24 cellular contexts compared by ENCODE assay signal in genomic region chr6:31876357-31876756, GRCh38. TPM values are rescaled to one million over a fixed set of nuclear protein-coding genes. Genes with fewer than 3 reads are reported as not detected.
DNase-seq lines count a peak whose midpoint lies in the region; ATAC-seq, FAIRE-seq and TF ChIP-seq lines count a peak whose summit lies in the region.
"Had no signal": no experiment of that assay in that cellular context is flagged by ENCODE, and none has a peak within 500 bp of the region (broad histone marks: within the 10 kb centered on the region; RNA-seq: fewer than 3 reads in every experiment).

No MANE protein-coding gene starts in this region.

- H3K4me1 Mint-ChIP-seq in MCF 10A (ENCODE audit: insufficient read depth, unreplicated experiment): no peaks in the 10 kb centered on the region
- peaks cover 4% of the 10 kb centered on the region for H3K4me1 Mint-ChIP-seq in stimulated activated effector memory CD8-positive, alpha-beta T cell treated with anti-CD3 and anti-CD28 coated beads, Interleukin-12 subunit alpha, Interleukin-12 subunit beta, amount 100 ng/mL, for 72 hours

- POLR2A ChIA-PET in MCF 10A (lab: Yijun Ruan, JAX) (interaction anchor here (0.7 to 1.6 kb wide), 3 partner anchors 14 to 215 kb away, joined by 3 to 7 read pairs (median 3); partner anchors contain the start of gene NEU1), K562 (lab: Yijun Ruan, JAX) (interaction anchor here (1.1 to 3.2 kb wide), 3 partner anchors 9 to 14 kb away, joined by 3 to 42 read pairs (median 3); partner anchors contain the start of gene NEU1)

- H3K36me3 ChIP-seq in breast epithelium: peaks cover 8% of the 10 kb centered on the region
- peaks cover 20% of the 10 kb centered on the region; the same call in 2 of the 3 replicates for H3K36me3 ChIP-seq in K562 (ENCODE audit: control insufficient read depth, insufficient read depth, low read length)
- H3K36me3 ChIP-seq: MG63 had no signal

- no peaks in the 10 kb centered on the region for H3K9me3 ChIP-seq in breast epithelium
- no peaks in the 10 kb centered on the region for H3K9me3 ChIP-seq in K562 (replicated peaks; ENCODE audit: control insufficient read depth, insufficient read depth, low read depth, low read length)
- H3K9me3 ChIP-seq: BE2C, MG63, SJCRH30 had no signal

- no peaks in the 10 kb centered on the region for H3K9me1 ChIP-seq in K562 (ENCODE audit: control insufficient read depth, insufficient read depth, low read length)

- no peak overlapping the region for H2AFZ ChIP-seq in K562 (ENCODE audit: low read depth, low read length)

- TF ChIP-seq CTCF in MCF 10A (IDR thresholded peaks at IDR 0.05; ENCODE audit: unreplicated experiment) (no peak), breast epithelium (IDR thresholded peaks at IDR 0.05) (no peak), K562 (IDR thresholded peaks at IDR 0.05 in 2 of 3, conservative IDR thresholded peaks at IDR 0.05 in 1 of 3; ENCODE audit: insufficient read depth in 2 of 3, low read depth in 1 of 3, low read length in 3 of 3) (no peak), GM10266 (IDR thresholded peaks at IDR 0.05; ENCODE audit: control insufficient read depth, insufficient read depth, low read depth, missing control alignments) (no peak)

- no peak for ATAC-seq in K562
- ATAC-seq in stimulated activated effector memory CD8-positive, alpha-beta T cell treated with anti-CD3 and anti-CD28 coated beads, Interleukin-12 subunit alpha, Interleukin-12 subunit beta, amount 100 ng/mL, for 72 hours: no peak
- ATAC-seq in HG03460 (IDR thresholded peaks at IDR 0.05; ENCODE audit: unreplicated experiment): no peak
- ATAC-seq: HCT116 had no signal

- TF ChIP-seq POLR2A in breast epithelium (IDR thresholded peaks at IDR 0.05) (no peak), K562 (conservative IDR thresholded peaks at IDR 0.05) (no peak)

- H3K27me3 ChIP-seq in breast epithelium (no peaks in the 10 kb centered on the region), K562 (ENCODE audit: control insufficient read depth in 2 of 2, insufficient read depth in 2 of 2, low read length in 2 of 2) (no peaks in the 10 kb centered on the region)
- H3K27me3 ChIP-seq: BE2C, MG63, SJCRH30 had no signal

- H3K4me3 ChIP-seq in breast epithelium (no peak overlapping the region), K562 (no peak overlapping the region)
- H3K4me3 ChIP-seq: MG63, SJCRH30 had no signal

- no peaks in the 10 kb centered on the region for H3K27me3 Mint-ChIP-seq in MCF 10A (ENCODE audit: insufficient read depth, unreplicated experiment)

- peak; percentile 23 for FAIRE-seq in K562 (lab: Jason Lieb, UNC)
- FAIRE-seq: D721Med, GM18507, RCC 7860 had no signal

- H3K27ac ChIP-seq in breast epithelium (no peak overlapping the region), K562 (ENCODE audit: extremely low read depth, low read depth, low read length) (no peak overlapping the region)
- H3K27ac ChIP-seq: SJCRH30 had no signal

- BruUV-seq in MCF 10A (replicated peaks; lab: Mats Ljungman, UMichigan) (no TSS peak), K562 (replicated peaks; lab: Mats Ljungman, UMichigan) (no TSS peak)

- H3K4me2 ChIP-seq in K562 (ENCODE audit: insufficient read depth, low read length): no peak overlapping the region

- TF ChIP-seq EP300 in K562 (IDR thresholded peaks at IDR 0.05; ENCODE audit: low read length): no peak

- no peak overlapping the region; a peak in 1 of 4 replicates for H3K9ac ChIP-seq in K562 (ENCODE audit: insufficient read depth in 1 of 2, low read depth in 2 of 2, low read length in 2 of 2)

- peak overlapping the region; percentile 25 for H3K27ac Mint-ChIP-seq in MCF 10A (ENCODE audit: low read depth, unreplicated experiment)
- peak overlapping the region; percentile 26 for H3K27ac Mint-ChIP-seq in stimulated activated effector memory CD8-positive, alpha-beta T cell treated with anti-CD3 and anti-CD28 coated beads, Interleukin-12 subunit alpha, Interleukin-12 subunit beta, amount 100 ng/mL, for 72 hours

- no peak overlapping the region for H3K4me3 Mint-ChIP-seq in MCF 10A (ENCODE audit: unreplicated experiment)
- no peak overlapping the region for H3K4me3 Mint-ChIP-seq in stimulated activated effector memory CD8-positive, alpha-beta T cell treated with anti-CD3 and anti-CD28 coated beads, Interleukin-12 subunit alpha, Interleukin-12 subunit beta, amount 100 ng/mL, for 72 hours

- intact Hi-C loops in MCF 10A (cut with micrococcal nuclease): no loop called here
- intact Hi-C loops in breast epithelium (cut with DNase I; ENCODE audit: low total_unique reads): no loop called here
- intact Hi-C loops in K562 (cut with micrococcal nuclease): no loop called here

- CTCF ChIA-PET in MCF 10A (lab: Yijun Ruan, JAX) (interaction anchor here (1.1 to 1.3 kb wide), 2 partner anchors 11 to 13 kb away, joined by 5 to 6 read pairs; no protein-coding TSS in a partner anchor), K562 (lab: Yijun Ruan, JAX; ENCODE audit: low intra/inter-chr PET ratio) (no interaction called here)

- DNase-seq in MCF 10A (ENCODE audit: unreplicated experiment): no peak
- DNase-seq in breast epithelium (ENCODE audit: low spot score in 2 of 2): no peak
- DNase-seq in K562 (ENCODE audit: extremely low read depth in 1 of 4, low spot score in 3 of 4): no peak
- DNase-seq in stimulated activated effector memory CD8-positive, alpha-beta T cell treated with anti-CD3 and anti-CD28 coated beads, Interleukin-12 subunit alpha, Interleukin-12 subunit beta, amount 100 ng/mL, for 72 hours (ENCODE audit: low spot score in 2 of 2): no peak
- no peak for DNase-seq in GM10266 (ENCODE audit: extremely low spot score)
- DNase-seq: 8988T, ACHN, BE2C, Kasumi-1, MG63, NCI-H1105 treated with DMSO at 0.1 percent for 48 hours, NCI-H146, NCI-H1930, NCI-H2107, NCI-H446, NCI-H524 treated with DMSO at 0.1 percent for 48 hours, NCI-H774, SJCRH30 had no signal

- no peaks in the 10 kb centered on the region for H3K9me3 Mint-ChIP-seq in MCF 10A (ENCODE audit: unreplicated experiment)
- no peaks in the 10 kb centered on the region for H3K9me3 Mint-ChIP-seq in stimulated activated effector memory CD8-positive, alpha-beta T cell treated with anti-CD3 and anti-CD28 coated beads, Interleukin-12 subunit alpha, Interleukin-12 subunit beta, amount 100 ng/mL, for 72 hours

- H3K4me1 ChIP-seq in breast epithelium: no peaks in the 10 kb centered on the region
- H3K4me1 ChIP-seq in K562 (replicated peaks in 1 of 2; ENCODE audit: control insufficient read depth in 2 of 2, insufficient read depth in 2 of 2, low read length in 2 of 2): peaks cover 0 to 28% of the 10 kb centered on the region in 2 experiments; a peak in 3 of 5 replicates
- H3K4me1 ChIP-seq: BE2C had no signal

- WGBS in K562 (ENCODE audit: insufficient coverage, low coverage, missing lambda C conversion rate): 54% methylated on average over 7 of the region's 7 CpGs

- no peaks in the 10 kb centered on the region for H3K79me2 ChIP-seq in K562 (ENCODE audit: control insufficient read depth, insufficient read depth, low read length)

- no peaks in the 10 kb centered on the region for H4K20me1 ChIP-seq in K562 (replicated peaks; ENCODE audit: control insufficient read depth, insufficient read depth, low read length)

- H3K36me3 Mint-ChIP-seq in MCF 10A (ENCODE audit: insufficient read depth, unreplicated experiment): peaks cover 22% of the 10 kb centered on the region
- peaks cover 17% of the 10 kb centered on the region for H3K36me3 Mint-ChIP-seq in stimulated activated effector memory CD8-positive, alpha-beta T cell treated with anti-CD3 and anti-CD28 coated beads, Interleukin-12 subunit alpha, Interleukin-12 subunit beta, amount 100 ng/mL, for 72 hours

- in situ Hi-C loops in K562 (cut with MboI): no loop called here

- TF ChIP-seq RAD21 in K562 (CRISPR knock-in tag; conservative IDR thresholded peaks at IDR 0.05 in 1 of 2, IDR thresholded peaks at IDR 0.05 in 1 of 2): no peak

RNA-seq across cellular contexts. Expression of gene SLC44A4, which starts 2.4 kb away (rescaled TPM):
- not detected in 2 replicates for total RNA-seq in MCF 10A (2022)
- 10 to 100 TPM in 2 of 3 donors, under 1 TPM in 1; 0.32 to 35.4 (median 10.5) TPM for total RNA-seq in breast epithelium
- total RNA-seq in K562 (2011; cell fraction: chromatin; rRNA removed; ENCODE audit: low replicate concordance): 13.6 and 22.5 TPM in 2 replicates
- 16.0 and 16.6 TPM in 2 replicates for total RNA-seq in K562 (2011; cell fraction: nucleolus; rRNA removed)
- total RNA-seq in K562 (2011; cell fraction: nucleoplasm; rRNA removed): 10.0 and 15.2 TPM in 2 replicates
- 7.9 and 9.8 TPM in 2 replicates for total RNA-seq in K562 (2014; rRNA removed)
- 7.3 and 10.3 TPM in 2 replicates for total RNA-seq in K562 (2014; rRNA removed; fragmentation: Illumina TruSeq; extraction: Trizol)
- 9.2 and 11.2 TPM in 2 replicates for total RNA-seq in K562 (2015; rRNA removed; fragmentation: Illumina TruSeq; extraction: Trizol)
- 13.6 and 18.6 TPM in 2 replicates for total RNA-seq in K562 (2021)
- 11.2 and 13.0 TPM in 2 replicates for polyA plus RNA-seq in K562 (2011; rRNA removed)
- polyA plus RNA-seq in K562 (2011; cell fraction: cytosol; rRNA removed): 9.9 and 10.0 TPM in 2 replicates
- 15.2 and 17.2 TPM in 2 replicates for polyA plus RNA-seq in K562 (2011; cell fraction: nucleus; rRNA removed)
- polyA plus RNA-seq in K562 (2012): 10.3 and 17.3 TPM in 2 replicates
- 12.1 and 13.0 TPM in 2 replicates for polyA plus RNA-seq in K562 (2014; fragmentation: Illumina TruSeq; extraction: Trizol)
- polyA plus RNA-seq in K562 (2014; fragmentation: Nextera tagmentation; extraction: Ambion mirVana): 10 to 100 TPM in 1 of 2 experiments, 1 to 10 TPM in 1; 9.0 to 12.8 TPM
- polyA plus RNA-seq in K562 (2014; rRNA removed): 13.6 TPM in 2 replicates
- 2.9 and 3.4 TPM in 2 replicates for polyA minus RNA-seq in K562 (2011; rRNA and poly(A)+ RNA removed)
- polyA minus RNA-seq in K562 (2011; cell fraction: cytosol; rRNA and poly(A)+ RNA removed): 1.4 and 4.3 TPM in 2 replicates
- 4.2 and 5.8 TPM in 2 replicates for polyA minus RNA-seq in K562 (2011; cell fraction: nucleus; rRNA and poly(A)+ RNA removed)
- total RNA-seq: H4 had no signal

RNA-seq across cellular contexts. Expression of gene NEU1, which starts 13.7 kb away (rescaled TPM):
- total RNA-seq in MCF 10A (2022) (19.7 and 43.8 TPM in 2 replicates), breast epithelium (10 to 100 TPM; 44.6 to 57.3 (median 48.9) TPM), K562 (2014; rRNA removed) (50.3 and 54.0 TPM in 2 replicates), K562 (2014; rRNA removed; fragmentation: Illumina TruSeq; extraction: Trizol) (30.9 and 33.6 TPM in 2 replicates), K562 (2015; rRNA removed; fragmentation: Illumina TruSeq; extraction: Trizol) (63.9 and 64.3 TPM in 2 replicates), K562 (2021) (44.8 and 51.0 TPM in 2 replicates)
- 67.7 and 179 TPM in 2 replicates for total RNA-seq in K562 (2011; cell fraction: chromatin; rRNA removed; ENCODE audit: low replicate concordance)
- total RNA-seq in K562 (2011; cell fraction: nucleolus; rRNA removed): 199 and 231 TPM in 2 replicates
- total RNA-seq in K562 (2011; cell fraction: nucleoplasm; rRNA removed): 148 and 162 TPM in 2 replicates
- polyA plus RNA-seq in K562 (2011; rRNA removed) (67.8 and 79.4 TPM in 2 replicates), K562 (2014; fragmentation: Illumina TruSeq; extraction: Trizol) (53.4 and 60.3 TPM in 2 replicates), K562 (2014; fragmentation: Nextera tagmentation; extraction: Ambion mirVana) (10 to 100 TPM; 14.8 to 20.6 TPM), K562 (2014; rRNA removed) (51.5 and 51.9 TPM in 2 replicates)
- 96.7 and 120 TPM in 2 replicates for polyA plus RNA-seq in K562 (2011; cell fraction: cytosol; rRNA removed)
- polyA plus RNA-seq in K562 (2011; cell fraction: nucleus; rRNA removed): 72.0 and 94.4 TPM in 2 replicates
- polyA plus RNA-seq in K562 (2012): 72.5 and 193 TPM in 2 replicates
- polyA minus RNA-seq in K562 (2011; rRNA and poly(A)+ RNA removed): 39.7 and 44.9 TPM in 2 replicates
- polyA minus RNA-seq in K562 (2011; cell fraction: cytosol; rRNA and poly(A)+ RNA removed): 32.9 and 34.4 TPM in 2 replicates
- 21.7 and 26.9 TPM in 2 replicates for polyA minus RNA-seq in K562 (2011; cell fraction: nucleus; rRNA and poly(A)+ RNA removed)

RNA-seq across cellular contexts. Expression of gene EHMT2, which starts 21.1 kb away (rescaled TPM):
- total RNA-seq in MCF 10A (2022) (20.2 and 21.8 TPM in 2 replicates), breast epithelium (10 to 100 TPM; 34.6 to 37.5 (median 37.0) TPM), K562 (2014; rRNA removed) (42.0 and 61.8 TPM in 2 replicates), K562 (2014; rRNA removed; fragmentation: Illumina TruSeq; extraction: Trizol) (16.5 and 24.5 TPM in 2 replicates), K562 (2015; rRNA removed; fragmentation: Illumina TruSeq; extraction: Trizol) (38.5 and 42.9 TPM in 2 replicates), K562 (2021) (61.7 and 63.8 TPM in 2 replicates)
- total RNA-seq in K562 (2011; cell fraction: chromatin; rRNA removed; ENCODE audit: low replicate concordance): 69.0 and 119 TPM in 2 replicates
- total RNA-seq in K562 (2011; cell fraction: nucleolus; rRNA removed): 74.9 and 75.4 TPM in 2 replicates
- total RNA-seq in K562 (2011; cell fraction: nucleoplasm; rRNA removed): 62.5 and 71.7 TPM in 2 replicates
- polyA plus RNA-seq in K562 (2011; rRNA removed) (29.1 and 49.4 TPM in 2 replicates), K562 (2014; fragmentation: Illumina TruSeq; extraction: Trizol) (56.5 and 61.4 TPM in 2 replicates), K562 (2014; fragmentation: Nextera tagmentation; extraction: Ambion mirVana) (1 to 10 TPM; 2.1 to 4.1 TPM), K562 (2014; rRNA removed) (41.2 and 44.9 TPM in 2 replicates)
- polyA plus RNA-seq in K562 (2011; cell fraction: cytosol; rRNA removed): 39.1 and 46.6 TPM in 2 replicates
- polyA plus RNA-seq in K562 (2011; cell fraction: nucleus; rRNA removed): 121 and 148 TPM in 2 replicates
- polyA plus RNA-seq in K562 (2012): 70.5 and 80.9 TPM in 2 replicates
- 31.6 and 42.3 TPM in 2 replicates for polyA minus RNA-seq in K562 (2011; rRNA and poly(A)+ RNA removed)
- polyA minus RNA-seq in K562 (2011; cell fraction: cytosol; rRNA and poly(A)+ RNA removed): 38.8 and 54.2 TPM in 2 replicates
- 16.0 and 25.3 TPM in 2 replicates for polyA minus RNA-seq in K562 (2011; cell fraction: nucleus; rRNA and poly(A)+ RNA removed)

RNA-seq across cellular contexts. Expression of gene ZBTB12, which starts 25.5 kb away (rescaled TPM):
- total RNA-seq in MCF 10A (2022) (3.6 and 4.0 TPM in 2 replicates), breast epithelium (1 to 10 TPM in 2 of 3 donors, under 1 TPM in 1; 0.64 to 3.3 (median 1.9) TPM), K562 (2014; rRNA removed) (4.6 and 9.6 TPM in 2 replicates), K562 (2014; rRNA removed; fragmentation: Illumina TruSeq; extraction: Trizol) (1.4 and 1.9 TPM in 2 replicates), K562 (2015; rRNA removed; fragmentation: Illumina TruSeq; extraction: Trizol) (6.3 and 7.0 TPM in 2 replicates), K562 (2021) (9.9 and 12.4 TPM in 2 replicates)
- 2.2 and 5.9 TPM in 2 replicates for total RNA-seq in K562 (2011; cell fraction: chromatin; rRNA removed; ENCODE audit: low replicate concordance)
- total RNA-seq in K562 (2011; cell fraction: nucleolus; rRNA removed): 6.8 and 7.0 TPM in 2 replicates
- total RNA-seq in K562 (2011; cell fraction: nucleoplasm; rRNA removed): 2.7 and 2.9 TPM in 2 replicates
- polyA plus RNA-seq in K562 (2011; rRNA removed) (2.6 and 4.1 TPM in 2 replicates), K562 (2014; fragmentation: Illumina TruSeq; extraction: Trizol) (7.0 and 12.4 TPM in 2 replicates), K562 (2014; fragmentation: Nextera tagmentation; extraction: Ambion mirVana) (under 1 TPM in 1 of 2 experiments, not detected in 1; 0.03 TPM), K562 (2014; rRNA removed) (9.1 and 10.4 TPM in 2 replicates)
- 4.1 and 8.1 TPM in 2 replicates for polyA plus RNA-seq in K562 (2011; cell fraction: cytosol; rRNA removed)
- 3.8 and 4.9 TPM in 2 replicates for polyA plus RNA-seq in K562 (2011; cell fraction: nucleus; rRNA removed)
- 15.0 and 15.4 TPM in 2 replicates for polyA plus RNA-seq in K562 (2012)
- polyA minus RNA-seq in K562 (2011; rRNA and poly(A)+ RNA removed): 2.7 and 3.1 TPM in 2 replicates
- 6.1 and 6.5 TPM in 2 replicates for polyA minus RNA-seq in K562 (2011; cell fraction: cytosol; rRNA and poly(A)+ RNA removed)
- 5.0 and 8.6 TPM in 2 replicates for polyA minus RNA-seq in K562 (2011; cell fraction: nucleus; rRNA and poly(A)+ RNA removed)

RNA-seq across cellular contexts. Expression of gene HSPA1B, which starts 48.8 kb away (rescaled TPM):
- total RNA-seq in MCF 10A (2022) (29.8 and 51.6 TPM in 2 replicates), breast epithelium (100 to 1,000 TPM; 113 to 376 (median 232) TPM), K562 (2014; rRNA removed) (197 and 320 TPM in 2 replicates), K562 (2014; rRNA removed; fragmentation: Illumina TruSeq; extraction: Trizol) (24.2 and 51.2 TPM in 2 replicates), K562 (2015; rRNA removed; fragmentation: Illumina TruSeq; extraction: Trizol) (164 and 185 TPM in 2 replicates), K562 (2021) (227 and 299 TPM in 2 replicates)
- 76.7 and 167 TPM in 2 replicates for total RNA-seq in K562 (2011; cell fraction: chromatin; rRNA removed; ENCODE audit: low replicate concordance)
- 343 and 450 TPM in 2 replicates for total RNA-seq in K562 (2011; cell fraction: nucleolus; rRNA removed)
- total RNA-seq in K562 (2011; cell fraction: nucleoplasm; rRNA removed): 165 and 255 TPM in 2 replicates
- polyA plus RNA-seq in K562 (2011; rRNA removed) (35.3 and 91.9 TPM in 2 replicates), K562 (2014; fragmentation: Illumina TruSeq; extraction: Trizol) (49.0 and 89.3 TPM in 2 replicates), K562 (2014; fragmentation: Nextera tagmentation; extraction: Ambion mirVana) (under 1 TPM; 0.27 to 0.62 TPM), K562 (2014; rRNA removed) (81.7 and 86.4 TPM in 2 replicates)
- 65.1 and 127 TPM in 2 replicates for polyA plus RNA-seq in K562 (2011; cell fraction: cytosol; rRNA removed)
- polyA plus RNA-seq in K562 (2011; cell fraction: nucleus; rRNA removed): 111 and 176 TPM in 2 replicates
- 222 and 255 TPM in 2 replicates for polyA plus RNA-seq in K562 (2012)
- 85.7 and 121 TPM in 2 replicates for polyA minus RNA-seq in K562 (2011; rRNA and poly(A)+ RNA removed)
- polyA minus RNA-seq in K562 (2011; cell fraction: cytosol; rRNA and poly(A)+ RNA removed): 213 and 255 TPM in 2 replicates
- polyA minus RNA-seq in K562 (2011; cell fraction: nucleus; rRNA and poly(A)+ RNA removed): 72.7 and 209 TPM in 2 replicates
